In genomic region chr9:93261281-93261680, GRCh38 we compare ENCODE assay signal across 1 cellular context.
TF ChIP-seq lines count a peak whose summit lies in the region.

No MANE protein-coding gene starts in this region.

TF ChIP-seq in SK-N-SH, 30 proteins besides CTCF, POLR2A, EP300 and RAD21 (continued from another document):
- TF ChIP-seq ZBTB33 (IDR thresholded peaks at IDR 0.05; ENCODE audit: borderline replicate concordance, low read depth) (no peak), SMC3 (IDR thresholded peaks at IDR 0.05; ENCODE audit: low read depth, low read length) (no peak), MXI1 (IDR thresholded peaks at IDR 0.05; ENCODE audit: low read depth, low read length) (no peak), POLR2AphosphoS5 (IDR thresholded peaks at IDR 0.05; ENCODE audit: low read depth, low read length) (no peak), JUND (IDR thresholded peaks at IDR 0.05) (no peak), FOSL2 (IDR thresholded peaks at IDR 0.05; ENCODE audit: borderline replicate concordance, low read depth) (no peak), YY1 (IDR thresholded peaks at IDR 0.05; ENCODE audit: low read depth) (no peak), CHD2 (IDR thresholded peaks at IDR 0.05; ENCODE audit: low read length, partially characterized antibody) (no peak), SIN3A (IDR thresholded peaks at IDR 0.05; ENCODE audit: borderline replicate concordance, low read depth, low read length) (no peak), RFX5 (IDR thresholded peaks at IDR 0.05; ENCODE audit: low read length) (no peak), FOXM1 (IDR thresholded peaks at IDR 0.05; ENCODE audit: low read depth) (no peak), RCOR1 (IDR thresholded peaks at IDR 0.05; ENCODE audit: low read length) (no peak), MEF2A (IDR thresholded peaks at IDR 0.05; ENCODE audit: borderline replicate concordance, low read depth) (no peak), GABPA (IDR thresholded peaks at IDR 0.05; ENCODE audit: low read depth) (no peak), RXRA (IDR thresholded peaks at IDR 0.05; ENCODE audit: borderline replicate concordance, low read depth) (no peak)
- TF ChIP-seq, protein P1, sequence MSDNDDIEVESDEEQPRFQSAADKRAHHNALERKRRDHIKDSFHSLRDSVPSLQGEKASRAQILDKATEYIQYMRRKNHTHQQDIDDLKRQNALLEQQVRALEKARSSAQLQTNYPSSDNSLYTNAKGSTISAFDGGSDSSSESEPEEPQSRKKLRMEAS (IDR thresholded peaks at IDR 0.05; ENCODE audit: low read depth) = no peak
- TF ChIP-seq, protein P2, sequence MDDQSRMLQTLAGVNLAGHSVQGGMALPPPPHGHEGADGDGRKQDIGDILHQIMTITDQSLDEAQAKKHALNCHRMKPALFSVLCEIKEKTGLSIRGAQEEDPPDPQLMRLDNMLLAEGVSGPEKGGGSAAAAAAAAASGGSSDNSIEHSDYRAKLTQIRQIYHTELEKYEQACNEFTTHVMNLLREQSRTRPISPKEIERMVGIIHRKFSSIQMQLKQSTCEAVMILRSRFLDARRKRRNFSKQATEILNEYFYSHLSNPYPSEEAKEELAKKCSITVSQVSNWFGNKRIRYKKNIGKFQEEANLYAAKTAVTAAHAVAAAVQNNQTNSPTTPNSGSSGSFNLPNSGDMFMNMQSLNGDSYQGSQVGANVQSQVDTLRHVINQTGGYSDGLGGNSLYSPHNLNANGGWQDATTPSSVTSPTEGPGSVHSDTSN (IDR thresholded peaks at IDR 0.05) = no peak
- TF ChIP-seq, protein P3, sequence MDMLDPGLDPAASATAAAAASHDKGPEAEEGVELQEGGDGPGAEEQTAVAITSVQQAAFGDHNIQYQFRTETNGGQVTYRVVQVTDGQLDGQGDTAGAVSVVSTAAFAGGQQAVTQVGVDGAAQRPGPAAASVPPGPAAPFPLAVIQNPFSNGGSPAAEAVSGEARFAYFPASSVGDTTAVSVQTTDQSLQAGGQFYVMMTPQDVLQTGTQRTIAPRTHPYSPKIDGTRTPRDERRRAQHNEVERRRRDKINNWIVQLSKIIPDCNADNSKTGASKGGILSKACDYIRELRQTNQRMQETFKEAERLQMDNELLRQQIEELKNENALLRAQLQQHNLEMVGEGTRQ (IDR thresholded peaks at IDR 0.05; ENCODE audit: borderline replicate concordance, low read depth, low read length) = no peak
- TF ChIP-seq, protein P4, sequence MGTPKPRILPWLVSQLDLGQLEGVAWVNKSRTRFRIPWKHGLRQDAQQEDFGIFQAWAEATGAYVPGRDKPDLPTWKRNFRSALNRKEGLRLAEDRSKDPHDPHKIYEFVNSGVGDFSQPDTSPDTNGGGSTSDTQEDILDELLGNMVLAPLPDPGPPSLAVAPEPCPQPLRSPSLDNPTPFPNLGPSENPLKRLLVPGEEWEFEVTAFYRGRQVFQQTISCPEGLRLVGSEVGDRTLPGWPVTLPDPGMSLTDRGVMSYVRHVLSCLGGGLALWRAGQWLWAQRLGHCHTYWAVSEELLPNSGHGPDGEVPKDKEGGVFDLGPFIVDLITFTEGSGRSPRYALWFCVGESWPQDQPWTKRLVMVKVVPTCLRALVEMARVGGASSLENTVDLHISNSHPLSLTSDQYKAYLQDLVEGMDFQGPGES (IDR thresholded peaks at IDR 0.05; ENCODE audit: low read depth, low read length) = no peak
